Comparison of ENCODE assay signal across 26 cellular contexts in the genomic region with DNA sequence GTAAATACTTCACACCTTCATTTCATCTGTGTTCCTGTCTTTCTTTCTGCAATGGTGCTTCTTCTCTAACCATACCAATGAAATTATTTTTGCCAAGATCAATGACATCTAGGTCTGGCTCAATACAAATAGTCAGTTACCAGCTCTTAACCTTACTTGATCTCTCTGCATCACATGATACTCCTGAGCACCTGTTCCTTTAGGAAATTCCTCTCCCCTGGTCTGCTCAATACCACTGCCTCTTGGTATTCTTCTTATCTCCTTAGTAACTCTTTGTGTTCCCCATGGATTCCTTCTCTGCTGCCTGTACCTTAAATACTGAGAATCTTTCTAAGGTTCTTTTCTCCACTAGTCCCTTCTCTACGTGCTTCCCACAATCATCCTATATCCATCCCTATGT. TPM values are rescaled to one million over a fixed set of nuclear protein-coding genes. Genes with fewer than 3 reads are reported as not detected.
"Had no signal": no experiment of that assay in that cellular context is flagged by ENCODE, and none has a peak within 500 bp of the region (broad histone marks: within the 10 kb centered on the region; RNA-seq: fewer than 3 reads in every experiment).

No MANE protein-coding gene starts in this region.

- H3K27ac Mint-ChIP-seq: dendritic cell treated with granulocyte-macrophage colony-stimulating factor and Interleukin-4, amounts not matched to agents 40 ng/mL and 50 ng/mL, for 4 days; effector memory CD8-positive, alpha-beta T cell; endodermal cell had no signal

- ATAC-seq: effector memory CD8-positive, alpha-beta T cell; esophagus mucosa; foreskin keratinocyte; gastrocnemius medialis; gastroesophageal sphincter; heart left ventricle had no signal

- H3K9me3 ChIP-seq: colonic mucosa, esophagus muscularis mucosa, esophagus squamous epithelium, gastrocnemius medialis, gastroesophageal sphincter, heart left ventricle had no signal

- H3K36me3 ChIP-seq: colonic mucosa, esophagus muscularis mucosa, esophagus squamous epithelium, gastrocnemius medialis, gastroesophageal sphincter, heart left ventricle had no signal

- H3K4me3 Mint-ChIP-seq: dendritic cell treated with granulocyte-macrophage colony-stimulating factor and Interleukin-4, amounts not matched to agents 40 ng/mL and 50 ng/mL, for 4 days; effector memory CD8-positive, alpha-beta T cell; endodermal cell had no signal

- H3K27me3 ChIP-seq: colonic mucosa, dorsolateral prefrontal cortex, esophagus muscularis mucosa, esophagus squamous epithelium, foreskin keratinocyte, gastrocnemius medialis, gastroesophageal sphincter, heart left ventricle had no signal

- DNase-seq: colonic mucosa; cortex of kidney; dermis blood vessel endothelial cell; dorsolateral prefrontal cortex; effector CD4-positive, alpha-beta T cell; effector CD8-positive, alpha-beta T cell; effector memory CD4-positive, alpha-beta T cell; effector memory CD8-positive, alpha-beta T cell; endodermal cell; erythroblast; esophagus squamous epithelium; foreskin fibroblast; foreskin keratinocyte; foreskin melanocyte; gastrocnemius medialis; glutamatergic neuron; head of caudate nucleus; heart left ventricle had no signal

- H3K27me3 Mint-ChIP-seq: dendritic cell treated with granulocyte-macrophage colony-stimulating factor and Interleukin-4, amounts not matched to agents 40 ng/mL and 50 ng/mL, for 4 days; effector memory CD8-positive, alpha-beta T cell had no signal

- H3K4me3 ChIP-seq: colonic mucosa, coronary artery, dorsolateral prefrontal cortex, esophagus muscularis mucosa, esophagus squamous epithelium, gastrocnemius medialis, gastroesophageal sphincter, heart left ventricle had no signal

- H3K27ac ChIP-seq: colonic mucosa, coronary artery, dorsolateral prefrontal cortex, epithelial cell of prostate, esophagus muscularis mucosa, esophagus squamous epithelium, foreskin keratinocyte, gastrocnemius medialis, gastroesophageal sphincter, heart left ventricle had no signal

- H3K4me1 ChIP-seq: colonic mucosa, esophagus squamous epithelium, gastroesophageal sphincter, heart left ventricle had no signal

- H3K9me3 Mint-ChIP-seq: endodermal cell had no signal

RNA-seq across cellular contexts. Expression of a gene that starts 25.9 kb away (rescaled TPM):
- total RNA-seq: dermis microvascular lymphatic vessel endothelial cell, epithelial cell of proximal tubule, esophagus muscularis mucosa, esophagus squamous epithelium, foreskin keratinocyte had no signal
- polyA plus RNA-seq: foreskin keratinocyte had no signal

RNA-seq across cellular contexts. Expression of a gene that starts 57.3 kb away (rescaled TPM):
- polyA plus RNA-seq: foreskin keratinocyte had no signal
